ENCODE assay signal across 24 cellular contexts in the genomic region with DNA sequence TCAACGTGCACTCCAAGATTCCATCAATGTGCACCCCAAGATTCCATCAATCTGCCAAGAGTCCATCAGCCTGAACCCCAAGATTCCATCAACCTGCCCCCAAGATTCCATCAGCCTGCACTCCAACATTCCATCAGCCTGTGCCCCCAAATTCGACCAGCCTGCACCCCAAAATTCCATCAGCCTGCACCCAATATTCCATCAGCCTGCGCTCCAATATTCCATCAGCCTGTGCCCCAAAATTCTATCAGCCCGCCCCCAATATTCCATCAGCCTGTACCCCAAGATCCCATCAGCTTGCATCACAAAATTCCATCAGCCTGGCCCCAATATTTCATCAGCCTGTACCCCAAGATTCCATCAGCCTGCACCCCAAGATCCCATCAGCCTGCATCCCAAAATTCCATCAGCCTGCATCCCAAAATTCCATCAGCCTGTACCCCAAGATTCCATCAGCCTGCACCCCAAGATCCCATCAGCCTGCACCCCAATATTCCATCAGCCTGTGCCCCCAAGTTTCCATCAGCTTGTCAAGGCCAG.
"Had no signal": no experiment of that assay in that cellular context is flagged by ENCODE, and none has a peak within 500 bp of the region (broad histone marks: within the 10 kb centered on the region; RNA-seq: fewer than 3 reads in every experiment).

No MANE protein-coding gene starts in this region.

- H3K4me2 ChIP-seq: hepatocyte had no signal

- H3K4me3 ChIP-seq: colonic mucosa, hepatocyte, left ventricle myocardium inferior, lower lobe of right lung, right atrium auricular region, sigmoid colon, skin epidermis, stomach, uterus had no signal

- H3K27ac ChIP-seq: colonic mucosa, foreskin keratinocyte, hepatocyte, left ventricle myocardium inferior, lower lobe of right lung, parathyroid adenoma, right atrium auricular region, sigmoid colon, skin epidermis, uterus had no signal

- H3K27me3 ChIP-seq: colonic mucosa, foreskin keratinocyte, hepatocyte, right atrium auricular region, sigmoid colon, stomach, uterus had no signal

- H3K9me3 ChIP-seq: colonic mucosa, left ventricle myocardium inferior, lower lobe of right lung, right atrium auricular region, sigmoid colon, stomach, uterus had no signal

- H3K36me3 Mint-ChIP-seq: memory B cell, mesothelial cell of epicardium, natural killer cell, type B pancreatic cell had no signal

- H3K4me1 Mint-ChIP-seq: memory B cell, natural killer cell had no signal

- H3K27ac Mint-ChIP-seq: memory B cell, mesothelial cell of epicardium, natural killer cell, type B pancreatic cell had no signal

- DNase-seq: dermis blood vessel endothelial cell; erythroblast; foreskin keratinocyte; kidney; left ventricle myocardium inferior; lower lobe of right lung; natural killer cell; occipital lobe; sigmoid colon; stimulated activated CD4-positive, alpha-beta T cell treated with anti-CD3 and anti-CD28 coated beads, Interleukin-2, amount 100 ng/mL, for 24 hours; stimulated activated CD4-positive, alpha-beta T cell treated with anti-CD3 and anti-CD28 coated beads, Interleukin-4, amount 100 ng/mL, for 4 hours; stimulated activated naive CD4-positive, alpha-beta T cell; substantia nigra; uterus had no signal

- H3K4me1 ChIP-seq: colonic mucosa, foreskin keratinocyte, lower lobe of right lung, parathyroid adenoma, uterus had no signal

- H3K36me3 ChIP-seq: colonic mucosa, left ventricle myocardium inferior, lower lobe of right lung, right atrium auricular region, sigmoid colon, stomach, uterus had no signal

- H3K9ac ChIP-seq: parathyroid adenoma had no signal

- H2AFZ ChIP-seq: hepatocyte, parathyroid adenoma had no signal

- ATAC-seq: natural killer cell had no signal

- H3K9me3 Mint-ChIP-seq: memory B cell, natural killer cell, neural crest cell, type B pancreatic cell had no signal

- H3K4me3 Mint-ChIP-seq: memory B cell, mesothelial cell of epicardium, natural killer cell, neural crest cell, type B pancreatic cell had no signal
